ENCODE assay signal across 17 cellular contexts in genomic region chr3:156416846-156417581, GRCh38.
DNase-seq lines count a peak whose midpoint lies in the region; FAIRE-seq and TF ChIP-seq lines count a peak whose summit lies in the region.
"Had no signal": no experiment of that assay in that cellular context is flagged by ENCODE, and none has a peak within 500 bp of the region (broad histone marks: within the 10 kb centered on the region; RNA-seq: fewer than 3 reads in every experiment).

No MANE protein-coding gene starts in this region.

- H3K27me3 ChIP-seq in astrocyte (ENCODE audit: insufficient read depth, low read length), result no peaks in the 10 kb centered on the region
- no peaks in the 10 kb centered on the region for H3K27me3 ChIP-seq in H7 (ENCODE audit: control insufficient read depth, insufficient read depth, low read length)
- H3K27me3 ChIP-seq: cardiac muscle cell, pancreas, Peyer's patch had no signal

- H3K36me3 Mint-ChIP-seq in astrocyte (ENCODE audit: low read depth, unreplicated experiment), result no peaks in the 10 kb centered on the region
- H3K36me3 Mint-ChIP-seq: activated CD8-positive, alpha-beta memory T cell treated with anti-CD3 and anti-CD28 coated beads, Interleukin-2, amount 10 ng/mL, durations not matched to agents 7 days and 5 days had no signal

- no peaks in the 10 kb centered on the region for H3K9me3 ChIP-seq in astrocyte (ENCODE audit: insufficient read depth, low read depth, low read length)
- H3K9me3 ChIP-seq: pancreas, Peyer's patch had no signal

- H3K36me3 ChIP-seq in astrocyte (ENCODE audit: insufficient read depth, low read length), result no peaks in the 10 kb centered on the region
- no peaks in the 10 kb centered on the region for H3K36me3 ChIP-seq in H7 (replicated peaks; ENCODE audit: control insufficient read depth, insufficient read depth, low read length)
- H3K36me3 ChIP-seq: cardiac muscle cell, pancreas, Peyer's patch had no signal

- no peaks in the 10 kb centered on the region for H4K20me1 ChIP-seq in astrocyte (ENCODE audit: insufficient read depth, low read length)

- H3K9me3 Mint-ChIP-seq in astrocyte (ENCODE audit: unreplicated experiment), result no peaks in the 10 kb centered on the region
- H3K9me3 Mint-ChIP-seq: activated naive CD4-positive, alpha-beta T cell treated with anti-CD3 and anti-CD28 coated beads for 36 hours; T-helper 1 cell treated with Interleukin-12 subunit alpha and Interleukin-12 subunit beta and Interleukin-4 antibody, amounts not matched to agents 30 μg/mL and 1 μg/mL, for 36 hours had no signal

- no peak for TF ChIP-seq CTCF in astrocyte (IDR thresholded peaks at IDR 0.05; ENCODE audit: insufficient read depth, low read depth, low read length)

- H3K4me3 Mint-ChIP-seq in astrocyte (ENCODE audit: unreplicated experiment), result no peak overlapping the region
- H3K4me3 Mint-ChIP-seq: activated CD8-positive, alpha-beta memory T cell treated with anti-CD3 and anti-CD28 coated beads, Interleukin-2, amount 10 ng/mL, durations not matched to agents 7 days and 5 days; activated naive CD4-positive, alpha-beta T cell treated with anti-CD3 and anti-CD28 coated beads for 36 hours; B cell; T-helper 1 cell treated with Interleukin-12 subunit alpha and Interleukin-12 subunit beta and Interleukin-4 antibody, amounts not matched to agents 30 μg/mL and 1 μg/mL, for 36 hours had no signal

- no peak overlapping the region for H3K27ac Mint-ChIP-seq in astrocyte (ENCODE audit: unreplicated experiment)
- H3K27ac Mint-ChIP-seq: activated CD8-positive, alpha-beta memory T cell treated with anti-CD3 and anti-CD28 coated beads, Interleukin-2, amount 10 ng/mL, durations not matched to agents 7 days and 5 days; activated naive CD4-positive, alpha-beta T cell treated with anti-CD3 and anti-CD28 coated beads for 36 hours; B cell; T-helper 1 cell treated with Interleukin-12 subunit alpha and Interleukin-12 subunit beta and Interleukin-4 antibody, amounts not matched to agents 30 μg/mL and 1 μg/mL, for 36 hours had no signal

- no peaks in the 10 kb centered on the region for H3K4me1 Mint-ChIP-seq in astrocyte (ENCODE audit: low read depth, unreplicated experiment)
- H3K4me1 Mint-ChIP-seq: activated CD8-positive, alpha-beta memory T cell treated with anti-CD3 and anti-CD28 coated beads, Interleukin-2, amount 10 ng/mL, durations not matched to agents 7 days and 5 days; B cell had no signal

- no peak overlapping the region for H3K27ac ChIP-seq in astrocyte (ENCODE audit: low read depth, low read length)
- H3K27ac ChIP-seq: cardiac muscle cell, pancreas, Peyer's patch had no signal

- DNase-seq in DMS53 treated with DMSO at 0.1 percent for 48 hours (lab: John Stamatoyannopoulos, UW; ENCODE audit: unreplicated experiment) (peak; percentile 81), LHCN-M2 (ENCODE audit: low read depth) (peak; percentile 90), astrocyte (ENCODE audit: low read depth) (peak; percentile 31), myocyte (ENCODE audit: low read depth) (peak; percentile 86), NCI-H748 treated with DMSO at 0.1 percent for 48 hours (lab: John Stamatoyannopoulos, UW) (no peak), hypothalamus (lab: John Stamatoyannopoulos, UW) (no peak), H7 (no peak)
- no peak for DNase-seq in stimulated activated CD4-positive, alpha-beta T cell treated with anti-CD3 and anti-CD28 coated beads, Interleukin-12 subunit alpha, Interleukin-12 subunit beta, amount 100 ng/mL, for 4 hours
- DNase-seq: activated CD8-positive, alpha-beta memory T cell treated with anti-CD3 and anti-CD28 coated beads, Interleukin-2, amount 10 ng/mL, durations not matched to agents 7 days and 5 days; activated naive CD4-positive, alpha-beta T cell treated with anti-CD3 and anti-CD28 coated beads for 36 hours; NCI-H1092 treated with DMSO at 0.1 percent for 48 hours; NCI-H446; pancreas; Peyer's patch had no signal

- H3K9ac ChIP-seq in astrocyte (ENCODE audit: low read length), result no peak overlapping the region

- H3K4me1 ChIP-seq in astrocyte (ENCODE audit: insufficient read depth, low read length), result no peaks in the 10 kb centered on the region
- H3K4me1 ChIP-seq: pancreas, Peyer's patch had no signal

- H3K4me3 ChIP-seq in astrocyte (ENCODE audit: insufficient read depth, low read depth, low read length), result no peak overlapping the region
- no peak overlapping the region for H3K4me3 ChIP-seq in H7 (ENCODE audit: insufficient read depth, low read depth, low read length)
- H3K4me3 ChIP-seq: cardiac muscle cell, pancreas, Peyer's patch had no signal

- no peaks in the 10 kb centered on the region for H3K79me2 ChIP-seq in astrocyte (ENCODE audit: insufficient read depth, low read length)

- no peak for FAIRE-seq in astrocyte (lab: Jason Lieb, UNC)
- FAIRE-seq: pancreas had no signal

- peaks cover 9% of the 10 kb centered on the region for H3K27me3 Mint-ChIP-seq in astrocyte (ENCODE audit: low read depth, unreplicated experiment)

- no peak overlapping the region for H3K4me2 ChIP-seq in astrocyte (ENCODE audit: low read length)

- no peak overlapping the region for H2AFZ ChIP-seq in astrocyte (ENCODE audit: low read depth, low read length)

Comparison
In these comparisons a context has a peak if more than half of its experiments do, and no peak if none do; other contexts are left out.
1. DNase-seq: peak in DMS53 treated with DMSO at 0.1 percent for 48 hours (single experiment), LHCN-M2 (single experiment), astrocyte (single experiment) and myocyte (single experiment); none in NCI-H748 treated with DMSO at 0.1 percent for 48 hours (single experiment), stimulated activated CD4-positive, alpha-beta T cell treated with anti-CD3 and anti-CD28 coated beads, Interleukin-12 subunit alpha, Interleukin-12 subunit beta, amount 100 ng/mL, for 4 hours (single experiment), hypothalamus (0 of 51) and H7 (single experiment).